Comparison of ENCODE assay signal across 28 cellular contexts in genomic region chr3:170757038-170757437, GRCh38.
"Had no signal": no experiment of that assay in that cellular context is flagged by ENCODE, and none has a peak within 500 bp of the region (broad histone marks: within the 10 kb centered on the region; RNA-seq: fewer than 3 reads in every experiment).

No MANE protein-coding gene starts in this region.

- ATAC-seq: stimulated activated effector memory CD8-positive, alpha-beta T cell treated with anti-CD3 and anti-CD28 coated beads, Interleukin-12 subunit alpha, Interleukin-12 subunit beta, amount 100 ng/mL, for 72 hours; stimulated activated memory B cell treated with anti-CD40 and anti-IgM and Interleukin-4, amounts not matched to agents 10 μg/mL and 1 μg/mL and 100 μg/mL, for 72 hours; stimulated activated naive B cell treated with anti-CD40 and anti-IgM and Interleukin-4, amounts not matched to agents 10 μg/mL and 1 μg/mL and 100 μg/mL, for 72 hours; stimulated activated naive CD8-positive, alpha-beta T cell treated with anti-CD3 and anti-CD28 coated beads, Interleukin-15, amount 100 ng/mL, for 72 hours; stimulated activated naive CD8-positive, alpha-beta T cell treated with anti-CD3 and anti-CD28 coated beads, Interleukin-15, Interleukin-2, amounts not matched to agents 100 U/mL and 50 U/mL, for 24 hours; upper lobe of right lung had no signal

- H3K4me1 ChIP-seq: upper lobe of left lung, uterus had no signal

- DNase-seq: stimulated activated CD4-positive, alpha-beta T cell treated with anti-CD3 and anti-CD28 coated beads, Interleukin-2, amount 100 ng/mL, for 48 hours; stimulated activated CD4-positive, alpha-beta T cell treated with anti-CD3 and anti-CD28 coated beads, Interleukin-4, amount 100 ng/mL, for 1 hour; stimulated activated CD4-positive, alpha-beta T cell treated with anti-CD3 and anti-CD28 coated beads, Interleukin-4, amount 100 ng/mL, for 24 hours; stimulated activated CD4-positive, alpha-beta T cell treated with anti-CD3 and anti-CD28 coated beads, Interleukin-4, amount 100 ng/mL, for 4 hours; stimulated activated CD8-positive, alpha-beta memory T cell treated with anti-CD3 and anti-CD28 coated beads, Interleukin-4, amount 100 ng/mL, for 48 hours; stimulated activated naive B cell treated with anti-CD40 and anti-IgM and Interleukin-4, amounts not matched to agents 10 μg/mL and 1 μg/mL and 100 μg/mL, for 72 hours; stimulated activated naive CD4-positive, alpha-beta T cell; stimulated activated naive CD4-positive, alpha-beta T cell treated with Interleukin-2 at 50 U/mL for 16 hours; stimulated activated naive CD8-positive, alpha-beta T cell treated with anti-CD3 and anti-CD28 coated beads, Interleukin-15, amount 100 ng/mL, for 72 hours; stimulated activated naive CD8-positive, alpha-beta T cell treated with anti-CD3 and anti-CD28 coated beads, Interleukin-15, Interleukin-2, amounts not matched to agents 100 U/mL and 50 U/mL, for 24 hours; stomach; substantia nigra; testis; thyroid gland; tibial artery; transverse colon; trophoblast cell; upper lobe of left lung; upper lobe of right lung; uterus had no signal

- H3K27ac ChIP-seq: stomach, suprapubic skin, testis, thoracic aorta, thyroid gland, tibial artery, transverse colon, upper lobe of left lung, upper lobe of right lung, uterus, vagina had no signal

- H3K4me3 ChIP-seq: stomach, suprapubic skin, testis, thoracic aorta, thyroid gland, tibial artery, transverse colon, upper lobe of left lung, upper lobe of right lung, uterus, vagina had no signal

- H3K36me3 ChIP-seq: stomach, suprapubic skin, thoracic aorta, thyroid gland, tibial artery, transverse colon, upper lobe of left lung, upper lobe of right lung, uterus, vagina had no signal

- H3K27me3 Mint-ChIP-seq: type B pancreatic cell had no signal

- H3K36me3 Mint-ChIP-seq: stimulated activated effector memory CD8-positive, alpha-beta T cell treated with anti-CD3 and anti-CD28 coated beads, Interleukin-12 subunit alpha, Interleukin-12 subunit beta, amount 100 ng/mL, for 72 hours; stimulated activated memory B cell treated with anti-CD40 and anti-IgM and Interleukin-4, amounts not matched to agents 10 μg/mL and 1 μg/mL and 100 μg/mL, for 72 hours; stimulated activated naive B cell treated with anti-CD40 and anti-IgM and Interleukin-4, amounts not matched to agents 10 μg/mL and 1 μg/mL and 100 μg/mL, for 72 hours; type B pancreatic cell had no signal

- H3K9me3 ChIP-seq: stomach, suprapubic skin, testis, thoracic aorta, thyroid gland, tibial artery, transverse colon, upper lobe of left lung, upper lobe of right lung, uterus, vagina had no signal

- H3K27me3 ChIP-seq: stomach, suprapubic skin, testis, thyroid gland, tibial artery, transverse colon, upper lobe of left lung, upper lobe of right lung, uterus, vagina had no signal

- FAIRE-seq: urothelium cell line had no signal

- H3K27ac Mint-ChIP-seq: stimulated activated effector memory CD8-positive, alpha-beta T cell treated with anti-CD3 and anti-CD28 coated beads, Interleukin-12 subunit alpha, Interleukin-12 subunit beta, amount 100 ng/mL, for 72 hours; stimulated activated memory B cell treated with anti-CD40 and anti-IgM and Interleukin-4, amounts not matched to agents 10 μg/mL and 1 μg/mL and 100 μg/mL, for 72 hours; stimulated activated naive B cell treated with anti-CD40 and anti-IgM and Interleukin-4, amounts not matched to agents 10 μg/mL and 1 μg/mL and 100 μg/mL, for 72 hours; stimulated activated naive CD8-positive, alpha-beta T cell treated with anti-CD3 and anti-CD28 coated beads, Interleukin-15, amount 100 ng/mL, for 72 hours; stimulated activated naive CD8-positive, alpha-beta T cell treated with anti-CD3 and anti-CD28 coated beads, Interleukin-15, Interleukin-2, amounts not matched to agents 100 ng/mL and 50 ng/mL, for 24 hours; type B pancreatic cell had no signal

- H3K4me1 Mint-ChIP-seq: stimulated activated effector memory CD8-positive, alpha-beta T cell treated with anti-CD3 and anti-CD28 coated beads, Interleukin-12 subunit alpha, Interleukin-12 subunit beta, amount 100 ng/mL, for 72 hours; stimulated activated memory B cell treated with anti-CD40 and anti-IgM and Interleukin-4, amounts not matched to agents 10 μg/mL and 1 μg/mL and 100 μg/mL, for 72 hours; stimulated activated naive B cell treated with anti-CD40 and anti-IgM and Interleukin-4, amounts not matched to agents 10 μg/mL and 1 μg/mL and 100 μg/mL, for 72 hours; stimulated activated naive CD8-positive, alpha-beta T cell treated with anti-CD3 and anti-CD28 coated beads, Interleukin-15, amount 100 ng/mL, for 72 hours had no signal

- H3K4me3 Mint-ChIP-seq: stimulated activated effector memory CD8-positive, alpha-beta T cell treated with anti-CD3 and anti-CD28 coated beads, Interleukin-12 subunit alpha, Interleukin-12 subunit beta, amount 100 ng/mL, for 72 hours; stimulated activated memory B cell treated with anti-CD40 and anti-IgM and Interleukin-4, amounts not matched to agents 10 μg/mL and 1 μg/mL and 100 μg/mL, for 72 hours; stimulated activated naive B cell treated with anti-CD40 and anti-IgM and Interleukin-4, amounts not matched to agents 10 μg/mL and 1 μg/mL and 100 μg/mL, for 72 hours; stimulated activated naive CD8-positive, alpha-beta T cell treated with anti-CD3 and anti-CD28 coated beads, Interleukin-15, amount 100 ng/mL, for 72 hours; stimulated activated naive CD8-positive, alpha-beta T cell treated with anti-CD3 and anti-CD28 coated beads, Interleukin-15, Interleukin-2, amounts not matched to agents 100 ng/mL and 50 ng/mL, for 24 hours; type B pancreatic cell had no signal

- H3K9me3 Mint-ChIP-seq: stimulated activated effector memory CD8-positive, alpha-beta T cell treated with anti-CD3 and anti-CD28 coated beads, Interleukin-12 subunit alpha, Interleukin-12 subunit beta, amount 100 ng/mL, for 72 hours; stimulated activated memory B cell treated with anti-CD40 and anti-IgM and Interleukin-4, amounts not matched to agents 10 μg/mL and 1 μg/mL and 100 μg/mL, for 72 hours; stimulated activated naive B cell treated with anti-CD40 and anti-IgM and Interleukin-4, amounts not matched to agents 10 μg/mL and 1 μg/mL and 100 μg/mL, for 72 hours; stimulated activated naive CD8-positive, alpha-beta T cell treated with anti-CD3 and anti-CD28 coated beads, Interleukin-15, amount 100 ng/mL, for 72 hours; stimulated activated naive CD8-positive, alpha-beta T cell treated with anti-CD3 and anti-CD28 coated beads, Interleukin-15, Interleukin-2, amounts not matched to agents 100 ng/mL and 50 ng/mL, for 24 hours had no signal
